Comparison of ENCODE assay signal across 1 cellular context in genomic region chr6:16713597-16713996, GRCh38.
TF ChIP-seq lines count a peak whose summit lies in the region.

No MANE protein-coding gene starts in this region.

TF ChIP-seq in endothelial cell of umbilical vein, 7 proteins besides CTCF, POLR2A, EP300 and RAD21 (continued from another document):
- TF ChIP-seq MYC (IDR thresholded peaks at IDR 0.05; ENCODE audit: low read depth, low read length) = no peak
- no peak for TF ChIP-seq FOS (IDR thresholded peaks at IDR 0.05; ENCODE audit: borderline replicate concordance, insufficient read depth, low read length)
- no peak for TF ChIP-seq JUN (IDR thresholded peaks at IDR 0.05; ENCODE audit: borderline replicate concordance, insufficient read depth, insufficient read length, low read depth)
